Comparison of ENCODE assay signal across 33 cellular contexts in genomic region chr7:4244041-4244440, GRCh38.
"Had no signal": no experiment of that assay in that cellular context is flagged by ENCODE, and none has a peak within 500 bp of the region (broad histone marks: within the 10 kb centered on the region; RNA-seq: fewer than 3 reads in every experiment).

No MANE protein-coding gene starts in this region.

- H3K9me3 ChIP-seq: ascending aorta had no signal

- H3K4me1 Mint-ChIP-seq: activated B cell treated with CpG ODN at 0.5 μM for 24 hours; activated CD4-positive, alpha-beta T cell treated with anti-CD3 and anti-CD28 coated beads, Interleukin-2, amount 10 ng/mL, durations not matched to agents 24 days and 14 days; activated CD8-positive, alpha-beta memory T cell treated with anti-CD3 and anti-CD28 coated beads, Interleukin-2, amount 10 ng/mL, durations not matched to agents 7 days and 5 days had no signal

- H3K36me3 ChIP-seq: cardiac muscle cell had no signal

- H3K27me3 Mint-ChIP-seq: activated B cell treated with CpG ODN at 0.5 μM for 24 hours; activated CD4-positive, alpha-beta T cell treated with anti-CD3 and anti-CD28 coated beads, Interleukin-2, amount 10 ng/mL, durations not matched to agents 24 days and 14 days; activated CD8-positive, alpha-beta memory T cell treated with anti-CD3 and anti-CD28 coated beads, Interleukin-2, amount 10 ng/mL, durations not matched to agents 7 days and 5 days; activated CD8-positive, alpha-beta T cell treated with anti-CD3 and anti-CD28 coated beads for 36 hours; activated naive CD4-positive, alpha-beta T cell treated with anti-CD3 and anti-CD28 coated beads, Interleukin-2, amount 50 U/mL, for 24 hours; activated naive CD8-positive, alpha-beta T cell; activated naive CD8-positive, alpha-beta T cell treated with anti-CD3 and anti-CD28 coated beads, Interleukin-2, amount 10 ng/mL, durations not matched to agents 7 days and 5 days; activated naive CD8-positive, alpha-beta T cell treated with anti-CD3 and anti-CD28 coated beads, Interleukin-2, amount 50 U/mL, for 24 hours; activated T-cell treated with anti-CD3 and anti-CD28 coated beads, Interleukin-2, amount 50 U/mL, for 24 hours had no signal

- H3K4me1 ChIP-seq: ascending aorta had no signal

- H3K9me3 Mint-ChIP-seq: activated CD8-positive, alpha-beta T cell treated with anti-CD3 and anti-CD28 coated beads for 36 hours; activated naive CD4-positive, alpha-beta T cell treated with anti-CD3 and anti-CD28 coated beads, Interleukin-2, amount 50 U/mL, for 24 hours had no signal

- H3K36me3 Mint-ChIP-seq: activated CD4-positive, alpha-beta memory T cell treated with anti-CD3 and anti-CD28 coated beads for 36 hours; activated CD8-positive, alpha-beta memory T cell treated with anti-CD3 and anti-CD28 coated beads, Interleukin-2, amount 10 ng/mL, durations not matched to agents 7 days and 5 days; activated naive CD4-positive, alpha-beta T cell treated with anti-CD3 and anti-CD28 coated beads, Interleukin-2, amount 10 ng/mL, durations not matched to agents 7 days and 5 days; activated naive CD8-positive, alpha-beta T cell treated with anti-CD3 and anti-CD28 coated beads, Interleukin-2, amount 10 ng/mL, durations not matched to agents 7 days and 5 days had no signal

- H3K4me3 Mint-ChIP-seq: activated B cell treated with CpG ODN at 0.5 μM for 24 hours; activated CD4-positive, alpha-beta memory T cell treated with anti-CD3 and anti-CD28 coated beads for 36 hours; activated CD4-positive, alpha-beta T cell treated with anti-CD3 and anti-CD28 coated beads, Interleukin-2, amount 10 ng/mL, durations not matched to agents 24 days and 14 days; activated CD8-positive, alpha-beta memory T cell treated with anti-CD3 and anti-CD28 coated beads, Interleukin-2, amount 10 ng/mL, durations not matched to agents 7 days and 5 days; activated CD8-positive, alpha-beta T cell treated with anti-CD3 and anti-CD28 coated beads for 36 hours; activated naive CD4-positive, alpha-beta T cell treated with anti-CD3 and anti-CD28 coated beads, Interleukin-2, amount 10 ng/mL, durations not matched to agents 7 days and 5 days; activated naive CD4-positive, alpha-beta T cell treated with anti-CD3 and anti-CD28 coated beads, Interleukin-2, amount 50 U/mL, for 24 hours; activated naive CD8-positive, alpha-beta T cell; activated naive CD8-positive, alpha-beta T cell treated with anti-CD3 and anti-CD28 coated beads, Interleukin-2, amount 10 ng/mL, durations not matched to agents 7 days and 5 days; activated naive CD8-positive, alpha-beta T cell treated with anti-CD3 and anti-CD28 coated beads, Interleukin-2, amount 50 U/mL, for 24 hours; activated T-cell treated with anti-CD3 and anti-CD28 coated beads, Interleukin-2, amount 50 U/mL, for 24 hours; brain; T-helper 1 cell treated with Interleukin-12 subunit alpha and Interleukin-12 subunit beta and Interleukin-4 antibody, amounts not matched to agents 30 μg/mL and 1 μg/mL, for 36 hours; T-helper 2 cell treated with Interferon-gamma antibody and Interleukin-4, amounts not matched to agents 5 μg/mL and 100 μg/mL, for 36 hours had no signal

- H3K4me3 ChIP-seq: ascending aorta, cardiac muscle cell had no signal

- H3K27me3 ChIP-seq: ascending aorta, cardiac muscle cell had no signal

- ATAC-seq: activated CD8-positive, alpha-beta memory T cell treated with anti-CD3 and anti-CD28 coated beads, Interleukin-2, amount 10 ng/mL, durations not matched to agents 7 days and 5 days; activated CD8-positive, alpha-beta T cell treated with anti-CD3 and anti-CD28 coated beads for 36 hours; activated naive CD8-positive, alpha-beta T cell treated with anti-CD3 and anti-CD28 coated beads, Interleukin-2, amount 50 U/mL, for 24 hours had no signal

- DNase-seq: activated B cell treated with CpG ODN at 0.5 μM for 24 hours; activated CD4-positive, alpha-beta memory T cell treated with anti-CD3 and anti-CD28 coated beads for 36 hours; activated CD4-positive, alpha-beta T cell treated with anti-CD3 and anti-CD28 coated beads for 4 hours; activated CD4-positive, alpha-beta T cell treated with anti-CD3 and anti-CD28 coated beads, Interleukin-2, amount 10 ng/mL, durations not matched to agents 24 days and 14 days; activated CD4-positive, alpha-beta T cell treated with anti-CD3 and anti-CD28 coated beads, Interleukin-2, amount 50 U/mL, for 1 hour; activated CD4-positive, alpha-beta T cell treated with anti-CD3 and anti-CD28 coated beads, Interleukin-2, amount 50 U/mL, for 4 hours; activated CD4-positive, CD25-positive, alpha-beta regulatory T cell treated with anti-CD3 and anti-CD28 coated beads, Interleukin-2, amount 50 U/mL, for 72 hours; activated CD8-positive, alpha-beta memory T cell treated with anti-CD3 and anti-CD28 coated beads, Interleukin-2, amount 10 ng/mL, durations not matched to agents 7 days and 5 days; activated CD8-positive, alpha-beta memory T cell treated with anti-CD3 and anti-CD28 coated beads, Interleukin-2, amount 50 U/mL, for 48 hours; activated CD8-positive, alpha-beta T cell treated with anti-CD3 and anti-CD28 coated beads for 36 hours; activated gamma-delta T cell; activated naive CD4-positive, alpha-beta T cell treated with anti-CD3 and anti-CD28 coated beads, Interleukin-2, amount 10 ng/mL, durations not matched to agents 7 days and 5 days; activated naive CD4-positive, alpha-beta T cell treated with Interleukin-2 at 50 U/mL for 16 hours; activated naive CD8-positive, alpha-beta T cell treated with anti-CD3 and anti-CD28 coated beads, Interleukin-2, amount 10 ng/mL, durations not matched to agents 7 days and 5 days; activated naive CD8-positive, alpha-beta T cell treated with anti-CD3 and anti-CD28 coated beads, Interleukin-2, amount 50 U/mL, for 24 hours; activated T-cell treated with anti-CD3 and anti-CD28 coated beads, Interleukin-2, amount 50 U/mL, for 24 hours; activated T-cell treated with anti-CD3 and anti-CD28 coated beads, Interleukin-2, amount 50 U/mL, for 48 hours; amygdala; anterior cingulate cortex; central memory CD4-positive, alpha-beta T cell; SW 1271; T-helper 1 cell; T-helper 2 cell; T-helper 9 cell had no signal

- H3K27ac Mint-ChIP-seq: activated B cell treated with CpG ODN at 0.5 μM for 24 hours; activated CD4-positive, alpha-beta memory T cell treated with anti-CD3 and anti-CD28 coated beads for 36 hours; activated CD4-positive, alpha-beta T cell treated with anti-CD3 and anti-CD28 coated beads, Interleukin-2, amount 10 ng/mL, durations not matched to agents 24 days and 14 days; activated CD8-positive, alpha-beta memory T cell treated with anti-CD3 and anti-CD28 coated beads, Interleukin-2, amount 10 ng/mL, durations not matched to agents 7 days and 5 days; activated CD8-positive, alpha-beta T cell treated with anti-CD3 and anti-CD28 coated beads for 36 hours; activated naive CD4-positive, alpha-beta T cell treated with anti-CD3 and anti-CD28 coated beads, Interleukin-2, amount 10 ng/mL, durations not matched to agents 7 days and 5 days; activated naive CD4-positive, alpha-beta T cell treated with anti-CD3 and anti-CD28 coated beads, Interleukin-2, amount 50 U/mL, for 24 hours; activated naive CD8-positive, alpha-beta T cell; activated naive CD8-positive, alpha-beta T cell treated with anti-CD3 and anti-CD28 coated beads, Interleukin-2, amount 10 ng/mL, durations not matched to agents 7 days and 5 days; activated naive CD8-positive, alpha-beta T cell treated with anti-CD3 and anti-CD28 coated beads, Interleukin-2, amount 50 U/mL, for 24 hours; activated T-cell treated with anti-CD3 and anti-CD28 coated beads, Interleukin-2, amount 50 U/mL, for 24 hours; activated T-helper 2 cell treated with anti-CD3 and anti-CD28 coated beads, Interferon-gamma antibody, Interleukin-2, Interleukin-4, amounts not matched to agents 10 μg/mL and 5 μg/mL and 100 μg/mL, durations not matched to agents 14 hours and 24 hours and 36 hours; brain; T-helper 1 cell treated with Interleukin-12 subunit alpha and Interleukin-12 subunit beta and Interleukin-4 antibody, amounts not matched to agents 30 μg/mL and 1 μg/mL, for 36 hours; T-helper 2 cell treated with Interferon-gamma antibody and Interleukin-4, amounts not matched to agents 5 μg/mL and 100 μg/mL, for 36 hours had no signal

- H3K27ac ChIP-seq: ascending aorta, cardiac muscle cell, VCaP had no signal
